Comparison of ENCODE assay signal across 4 cellular contexts in the genomic region with DNA sequence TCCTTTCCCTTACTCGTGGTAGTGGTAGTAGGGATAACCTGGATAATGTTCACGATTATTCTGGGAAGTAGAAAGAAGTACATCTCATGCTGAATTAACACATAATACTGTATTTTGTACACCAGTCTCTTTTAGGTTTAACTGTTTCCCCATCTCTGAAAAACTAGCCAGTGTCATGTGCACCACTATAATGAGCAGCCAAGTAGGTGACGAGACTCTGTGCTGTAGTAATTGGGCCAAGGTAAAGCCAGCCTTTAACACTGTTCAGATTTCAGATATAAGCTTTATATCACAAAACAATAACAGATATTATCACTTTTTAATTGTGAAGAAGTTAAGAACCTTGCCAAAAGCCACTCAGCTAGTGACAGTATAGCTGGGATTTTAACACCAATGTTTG.
"Had no signal": no experiment of that assay in that cellular context is flagged by ENCODE, and none has a peak within 500 bp of the region (broad histone marks: within the 10 kb centered on the region; RNA-seq: fewer than 3 reads in every experiment).

No MANE protein-coding gene starts in this region.

- ATAC-seq: HepG2, K562 had no signal

- H3K4me3 ChIP-seq: K562 had no signal

- DNase-seq: IMR-90 had no signal

- H3K27ac ChIP-seq: HL-60 had no signal
